Comparison of ENCODE assay signal across 14 cellular contexts in the genomic region with DNA sequence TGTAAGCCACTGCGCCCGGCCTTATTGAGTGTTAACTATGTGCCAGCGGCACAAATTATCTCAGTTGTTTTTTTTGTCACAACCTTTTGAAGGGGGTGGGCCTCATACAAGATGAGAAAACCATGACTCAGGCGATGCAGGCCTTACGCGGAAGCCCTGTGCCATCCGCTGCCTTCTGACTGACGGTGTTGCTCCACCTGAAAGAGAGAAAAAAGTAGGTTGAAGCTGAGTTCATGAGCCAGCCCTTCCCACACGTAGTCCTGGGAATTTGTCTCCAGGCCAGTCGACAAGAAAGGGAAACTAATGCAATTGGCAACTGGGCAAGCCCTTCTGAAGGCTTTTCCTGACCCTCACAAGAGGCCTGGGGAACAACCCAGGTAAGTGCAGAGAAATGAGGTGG.
"Had no signal": no experiment of that assay in that cellular context is flagged by ENCODE, and none has a peak within 500 bp of the region (broad histone marks: within the 10 kb centered on the region; RNA-seq: fewer than 3 reads in every experiment).

No MANE protein-coding gene starts in this region.

- H3K4me2 ChIP-seq: smooth muscle cell had no signal

- H3K9me3 ChIP-seq: pancreas, suprapubic skin, tibial nerve had no signal

- DNase-seq: cerebellar nuclear complex; effector memory CD8-positive, alpha-beta T cell; islet precursor cell; left ventricle myocardium superior; mesendoderm; naive B cell; occipital lobe; pancreas; stimulated activated CD4-positive, alpha-beta T cell treated with anti-CD3 and anti-CD28 coated beads, Interleukin-2, amount 100 ng/mL, for 48 hours; stimulated activated naive CD8-positive, alpha-beta T cell treated with anti-CD3 and anti-CD28 coated beads, Interleukin-15, Interleukin-2, amounts not matched to agents 100 U/mL and 50 U/mL, for 24 hours had no signal

- H3K27ac ChIP-seq: pancreas, suprapubic skin, tibial nerve had no signal

- H3K4me1 ChIP-seq: pancreas, suprapubic skin had no signal

- H3K36me3 ChIP-seq: pancreas, suprapubic skin, tibial nerve had no signal

- H3K27me3 ChIP-seq: pancreas, suprapubic skin, tibial nerve had no signal

- H3K4me3 ChIP-seq: lung, pancreas, smooth muscle cell, suprapubic skin, tibial nerve had no signal
